ENCODE assay signal across 8 cellular contexts in the genomic region with DNA sequence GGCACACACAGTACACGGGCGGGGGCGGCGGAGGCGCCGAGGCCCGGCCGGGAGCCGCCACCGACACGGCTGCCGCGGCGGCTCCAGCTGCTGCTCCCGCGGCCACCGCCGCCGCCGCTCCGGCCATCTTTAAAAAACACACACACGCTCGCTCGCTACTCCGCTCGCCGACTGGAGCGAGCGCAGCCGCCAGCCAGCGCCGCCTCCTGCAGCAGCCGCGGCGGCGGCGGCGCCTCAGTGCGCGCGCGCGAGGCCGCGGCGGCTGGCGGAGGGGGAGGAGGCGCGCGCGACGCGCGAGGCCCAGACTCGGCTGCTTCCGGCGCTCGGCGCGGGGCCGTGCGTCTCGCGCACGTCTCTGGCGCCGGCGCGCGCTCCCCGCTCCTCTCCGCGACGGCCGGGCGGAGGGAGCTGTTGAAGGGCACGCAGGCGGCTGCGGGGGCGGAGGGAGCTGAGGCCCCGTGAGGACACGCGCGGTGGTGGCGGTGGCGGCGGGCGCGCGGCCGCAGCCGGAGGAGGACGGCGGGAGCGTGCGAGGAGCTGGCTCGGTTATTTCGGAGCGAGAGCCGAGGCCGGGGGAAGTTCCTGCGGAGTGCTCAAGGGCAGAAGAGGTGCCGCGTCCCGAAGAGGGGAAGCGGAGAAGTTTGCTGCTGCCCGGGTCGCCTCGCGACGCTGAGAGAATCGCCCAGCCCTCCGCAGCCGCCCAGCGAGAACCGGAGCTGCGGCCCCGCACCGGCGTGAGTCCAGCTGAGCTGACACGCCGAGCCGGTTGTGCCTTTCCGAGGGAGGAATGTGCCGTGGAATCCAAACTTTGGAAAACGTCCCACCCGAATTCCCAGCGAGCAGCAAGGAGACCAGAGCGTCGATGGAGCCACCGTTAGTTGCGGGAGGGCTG. TPM values are rescaled to one million over a fixed set of nuclear protein-coding genes. Genes with fewer than 3 reads are reported as not detected.
DNase-seq lines count a peak whose midpoint lies in the region; ATAC-seq, FAIRE-seq and TF ChIP-seq lines count a peak whose summit lies in the region.

A gene with protein sequence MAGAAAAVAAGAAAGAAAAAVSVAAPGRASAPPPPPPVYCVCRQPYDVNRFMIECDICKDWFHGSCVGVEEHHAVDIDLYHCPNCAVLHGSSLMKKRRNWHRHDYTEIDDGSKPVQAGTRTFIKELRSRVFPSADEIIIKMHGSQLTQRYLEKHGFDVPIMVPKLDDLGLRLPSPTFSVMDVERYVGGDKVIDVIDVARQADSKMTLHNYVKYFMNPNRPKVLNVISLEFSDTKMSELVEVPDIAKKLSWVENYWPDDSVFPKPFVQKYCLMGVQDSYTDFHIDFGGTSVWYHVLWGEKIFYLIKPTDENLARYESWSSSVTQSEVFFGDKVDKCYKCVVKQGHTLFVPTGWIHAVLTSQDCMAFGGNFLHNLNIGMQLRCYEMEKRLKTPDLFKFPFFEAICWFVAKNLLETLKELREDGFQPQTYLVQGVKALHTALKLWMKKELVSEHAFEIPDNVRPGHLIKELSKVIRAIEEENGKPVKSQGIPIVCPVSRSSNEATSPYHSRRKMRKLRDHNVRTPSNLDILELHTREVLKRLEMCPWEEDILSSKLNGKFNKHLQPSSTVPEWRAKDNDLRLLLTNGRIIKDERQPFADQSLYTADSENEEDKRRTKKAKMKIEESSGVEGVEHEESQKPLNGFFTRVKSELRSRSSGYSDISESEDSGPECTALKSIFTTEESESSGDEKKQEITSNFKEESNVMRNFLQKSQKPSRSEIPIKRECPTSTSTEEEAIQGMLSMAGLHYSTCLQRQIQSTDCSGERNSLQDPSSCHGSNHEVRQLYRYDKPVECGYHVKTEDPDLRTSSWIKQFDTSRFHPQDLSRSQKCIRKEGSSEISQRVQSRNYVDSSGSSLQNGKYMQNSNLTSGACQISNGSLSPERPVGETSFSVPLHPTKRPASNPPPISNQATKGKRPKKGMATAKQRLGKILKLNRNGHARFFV (minus strand): TSS at position 173 of the 892 bp plus-strand sequence. CDS start 46 bp downstream, at position 127.

- TF ChIP-seq CTCF in coronary artery (IDR thresholded peaks at IDR 0.05) (no peak), left lung (IDR thresholded peaks at IDR 0.05) (peak in 1 of 2 donors; percentile 10)

- peak; percentile 66 for FAIRE-seq in GM19239 (lab: Jason Lieb, UNC)

- H3K4me1 ChIP-seq in left lung, result peaks cover 13 to 38% of the 10 kb centered on the region in 2 donors

- no peaks in the 10 kb centered on the region for H3K36me3 ChIP-seq in left lung

- ATAC-seq in HG03442 (IDR thresholded peaks at IDR 0.05; ENCODE audit: unreplicated experiment), result peak; percentile 62
- peak; percentile 86 for ATAC-seq in left lung

- peak within 1 kb of the TSS; percentile 82 for H3K4me3 Mint-ChIP-seq in activated CD4-positive, alpha-beta T cell treated with anti-CD3 and anti-CD28 coated beads, Interleukin-2, amount 10 ng/mL, durations not matched to agents 7 days and 5 days

- DNase-seq in AML-193 (lab: John Stamatoyannopoulos, UW), result peak; percentile 43 to 79
- DNase-seq in GM19239 (ENCODE audit: insufficient read length, low spot score), result peak; percentile 83
- DNase-seq in NCI-H526 (lab: John Stamatoyannopoulos, UW), result peak; percentile 70 to 97
- DNase-seq in activated CD4-positive, alpha-beta T cell treated with anti-CD3 and anti-CD28 coated beads, Interleukin-2, amount 10 ng/mL, durations not matched to agents 7 days and 5 days, result peak; percentile 84
- DNase-seq in coronary artery (ENCODE audit: low spot score), result peak; percentile 93
- peak; percentile 92 to 98 for DNase-seq in left lung
- DNase-seq in stimulated activated CD4-positive, alpha-beta T cell treated with anti-CD3 and anti-CD28 coated beads, Interleukin-1b, Interleukin-23, amount 100 ng/mL, for 48 hours, result peak; percentile 91

- H3K36me3 Mint-ChIP-seq in activated CD4-positive, alpha-beta T cell treated with anti-CD3 and anti-CD28 coated beads, Interleukin-2, amount 10 ng/mL, durations not matched to agents 7 days and 5 days (ENCODE audit: low read depth), result peaks cover 4% of the 10 kb centered on the region

- intact Hi-C loops in left lung (cut with DNase I), result loop anchor here in 1 of 2 donors (10.0 kb wide), 1 partner anchor 138 kb away; no protein-coding TSS in a partner anchor

- H3K27ac ChIP-seq in coronary artery (peak within 1 kb of the TSS; percentile 99 to 100), left lung (peak within 1 kb of the TSS; percentile 99 to 100)

- CTCF ChIA-PET in activated CD4-positive, alpha-beta T cell treated with anti-CD3 and anti-CD28 coated beads, Interleukin-2, amount 10 ng/mL, durations not matched to agents 7 days and 5 days (lab: Charles Lee), result interaction anchor here (0.6 to 2.9 kb wide), 14 partner anchors 11 to 450 kb away, joined by 3 to 11 read pairs (median 4); no protein-coding TSS in a partner anchor

- H3K4me3 ChIP-seq in coronary artery, result peak within 1 kb of the TSS; percentile 99
- H3K4me3 ChIP-seq in left lung, result peak within 1 kb of the TSS; percentile 77 to 88

- peaks cover 34% of the 10 kb centered on the region for H3K4me1 Mint-ChIP-seq in activated CD4-positive, alpha-beta T cell treated with anti-CD3 and anti-CD28 coated beads, Interleukin-2, amount 10 ng/mL, durations not matched to agents 7 days and 5 days

- POLR2A ChIA-PET in activated CD4-positive, alpha-beta T cell treated with anti-CD3 and anti-CD28 coated beads, Interleukin-2, amount 10 ng/mL, durations not matched to agents 7 days and 5 days (lab: Charles Lee), result interaction anchor here (0.5 to 2.8 kb wide), 5 partner anchors 33 to 184 kb away, joined by 3 to 13 read pairs (median 6); no protein-coding TSS in a partner anchor

- peaks cover 14% of the 10 kb centered on the region for H3K27me3 Mint-ChIP-seq in activated CD4-positive, alpha-beta T cell treated with anti-CD3 and anti-CD28 coated beads, Interleukin-2, amount 10 ng/mL, durations not matched to agents 7 days and 5 days

- peaks cover 0 to 2% of the 10 kb centered on the region in 2 donors for H3K9me3 ChIP-seq in left lung

- H3K27ac Mint-ChIP-seq in activated CD4-positive, alpha-beta T cell treated with anti-CD3 and anti-CD28 coated beads, Interleukin-2, amount 10 ng/mL, durations not matched to agents 7 days and 5 days, result peak within 1 kb of the TSS; percentile 93

- peaks cover 0 to 20% of the 10 kb centered on the region in 2 donors for H3K27me3 ChIP-seq in left lung

- H3K9me3 Mint-ChIP-seq in activated CD4-positive, alpha-beta T cell treated with anti-CD3 and anti-CD28 coated beads, Interleukin-2, amount 10 ng/mL, durations not matched to agents 7 days and 5 days, result no peaks in the 10 kb centered on the region

RNA-seq across cellular contexts. Expression of the gene that starts here (rescaled TPM):
- total RNA-seq in activated CD4-positive, alpha-beta T cell treated with anti-CD3 and anti-CD28 coated beads, Interleukin-2, amount 10 ng/mL, durations not matched to agents 7 days and 5 days, result 10 to 100 TPM; 12.5 to 13.5 TPM
- total RNA-seq in left lung, result 10 to 100 TPM; 13.2 to 20.0 TPM

Comparison
In these comparisons a context has a peak if more than half of its experiments do, and no peak if none do; other contexts are left out.
1. Peak in every context shown above with its lines: DNase-seq, ATAC-seq, H3K4me3 ChIP-seq and H3K27ac ChIP-seq.